ENCODE assay signal across 7 cellular contexts in genomic region chrX:49185062-49185394, GRCh38. TPM values are rescaled to one million over a fixed set of nuclear protein-coding genes. Genes with fewer than 3 reads are reported as not detected.
DNase-seq lines count a peak whose midpoint lies in the region; ATAC-seq and TF ChIP-seq lines count a peak whose summit lies in the region.
"Had no signal": no experiment of that assay in that cellular context is flagged by ENCODE, and none has a peak within 500 bp of the region (broad histone marks: within the 10 kb centered on the region; RNA-seq: fewer than 3 reads in every experiment).

No MANE protein-coding gene starts in this region.

- peak overlapping the region; percentile 31 for H3K4me3 ChIP-seq in ectodermal cell (ENCODE audit: insufficient read depth, low read depth, low read length)
- peak overlapping the region in 7 of 8 donors; percentile 33 to 76 (median 49) for H3K4me3 ChIP-seq in spleen

- H3K36me3 ChIP-seq in ectodermal cell (ENCODE audit: control insufficient read depth, insufficient read depth, low read length) = no peaks in the 10 kb centered on the region
- H3K36me3 ChIP-seq in spleen = peaks cover 0 to 34% (median 3%) of the 10 kb centered on the region in 6 donors

- no peak for TF ChIP-seq POLR2A in spleen (IDR thresholded peaks at IDR 0.05)

- WGBS in ectodermal cell, 2 experiments = 22 to 23% methylated on average over 8 of the region's 8 CpGs
- WGBS in spleen, 5 donors = 21 to 53% (median 25%) methylated on average over 8 of the region's 8 CpGs

- no peak overlapping the region for H3K27ac ChIP-seq in ectodermal cell (ENCODE audit: insufficient read depth, low read depth, low read length, poor library complexity, severe bottlenecking)
- peak overlapping the region in 5 of 8 donors; percentile 65 to 87 (median 79) for H3K27ac ChIP-seq in spleen

- intact Hi-C loops in spleen (cut with DNase I; ENCODE audit: low total_unique reads) = no loop called here

- H3K9me3 ChIP-seq in ectodermal cell (ENCODE audit: control insufficient read depth, low read length) (no peaks in the 10 kb centered on the region), spleen (no peaks in the 10 kb centered on the region)

- no peak for TF ChIP-seq CTCF in spleen (IDR thresholded peaks at IDR 0.05 in 8 of 11, conservative IDR thresholded peaks at IDR 0.05 in 3 of 11)

- DNase-seq in DMS 273 (lab: John Stamatoyannopoulos, UW; ENCODE audit: unreplicated experiment) (peak; percentile 58), DMS 273 treated with DMSO at 0.1 percent for 48 hours (lab: John Stamatoyannopoulos, UW) (no peak), spleen (no peak), NCI-H526 treated with DMSO at 0.1 percent for 48 hours (lab: John Stamatoyannopoulos, UW) (no peak)
- DNase-seq: MV-4-11 had no signal

- ATAC-seq in GM21447 (IDR thresholded peaks at IDR 0.05; ENCODE audit: unreplicated experiment) = no peak

- no peaks in the 10 kb centered on the region for H3K27me3 ChIP-seq in ectodermal cell (ENCODE audit: control insufficient read depth, insufficient read depth, low read length, poor library complexity, severe bottlenecking)
- H3K27me3 ChIP-seq in spleen (replicated peaks in 1 of 7) = no peaks in the 10 kb centered on the region

- H3K4me1 ChIP-seq in ectodermal cell (ENCODE audit: control insufficient read depth, insufficient read depth, low read length) = peaks cover 12% of the 10 kb centered on the region
- H3K4me1 ChIP-seq in spleen = peaks cover 0 to 43% (median 15%) of the 10 kb centered on the region in 6 donors

RNA-seq across cellular contexts. Expression of gene PRICKLE3, which starts 1.1 kb away (rescaled TPM):
- polyA plus RNA-seq in ectodermal cell (2013, experiment 1 of 4) = 7.9 TPM
- 7.3 TPM for polyA plus RNA-seq in ectodermal cell (2013, experiment 2 of 4)
- 7.7 TPM for polyA plus RNA-seq in ectodermal cell (2013, experiment 3 of 4)
- polyA plus RNA-seq in ectodermal cell (2013, experiment 4 of 4) = 8.5 TPM
- 10 to 100 TPM; 11.3 to 29.0 (median 15.2) TPM for total RNA-seq in spleen
- 1 to 10 TPM; 3.2 to 6.2 (median 3.4) TPM for polyA plus RNA-seq in spleen

RNA-seq across cellular contexts. Expression of gene PLP2, which starts 13.3 kb away (rescaled TPM):
- 2.4 TPM for polyA plus RNA-seq in ectodermal cell (2013, experiment 1 of 4)
- polyA plus RNA-seq in ectodermal cell (2013, experiment 2 of 4) = 2.4 TPM
- 2.9 TPM for polyA plus RNA-seq in ectodermal cell (2013, experiment 3 of 4)
- polyA plus RNA-seq in ectodermal cell (2013, experiment 4 of 4) = 3.0 TPM
- total RNA-seq in spleen = 100 to 1,000 TPM in 1 of 7 donors, 10 to 100 TPM in 6; 30.2 to 100 (median 52.6) TPM
- polyA plus RNA-seq in spleen = 10 to 100 TPM; 48.8 to 77.1 (median 57.4) TPM

RNA-seq across cellular contexts. Expression of gene SYP, which starts 15.0 kb away (rescaled TPM):
- 1.3 TPM for polyA plus RNA-seq in ectodermal cell (2013, experiment 1 of 4)
- 0.69 TPM for polyA plus RNA-seq in ectodermal cell (2013, experiment 2 of 4)
- 0.80 TPM for polyA plus RNA-seq in ectodermal cell (2013, experiment 3 of 4)
- 1.7 TPM for polyA plus RNA-seq in ectodermal cell (2013, experiment 4 of 4)
- total RNA-seq in spleen = 1 to 10 TPM in 5 of 7 donors, under 1 TPM in 2; 0.52 to 3.6 (median 1.5) TPM
- polyA plus RNA-seq in spleen = 1 to 10 TPM in 2 of 3 donors, under 1 TPM in 1; 0.48 to 2.1 (median 1.3) TPM

RNA-seq across cellular contexts. Expression of gene MAGIX, which starts 22.5 kb away (rescaled TPM):
- polyA plus RNA-seq in ectodermal cell (2013, experiment 1 of 4) = 1.1 TPM
- polyA plus RNA-seq in ectodermal cell (2013, experiment 2 of 4) = 0.71 TPM
- 0.64 TPM for polyA plus RNA-seq in ectodermal cell (2013, experiment 3 of 4)
- polyA plus RNA-seq in ectodermal cell (2013, experiment 4 of 4) = 0.57 TPM
- total RNA-seq in spleen = 1 to 10 TPM in 6 of 7 donors, under 1 TPM in 1; 0.89 to 4.3 (median 1.5) TPM
- 1 to 10 TPM in 2 of 3 donors, under 1 TPM in 1; 0.96 to 2.1 (median 1.3) TPM for polyA plus RNA-seq in spleen

RNA-seq across cellular contexts. Expression of gene CACNA1F, which starts 48.1 kb away (rescaled TPM):
- 0.98 TPM for polyA plus RNA-seq in ectodermal cell (2013, experiment 1 of 4)
- polyA plus RNA-seq in ectodermal cell (2013, experiment 2 of 4) = 1.5 TPM
- polyA plus RNA-seq in ectodermal cell (2013, experiment 3 of 4) = 1.7 TPM
- 1.3 TPM for polyA plus RNA-seq in ectodermal cell (2013, experiment 4 of 4)
- 1 to 10 TPM in 5 of 7 donors, under 1 TPM in 2; 0.63 to 2.9 (median 1.2) TPM for total RNA-seq in spleen
- polyA plus RNA-seq in spleen = under 1 TPM; 0.55 to 0.67 (median 0.61) TPM
